ENCODE assay signal across 3 cellular contexts in genomic region chr6:131199568-131200272, GRCh38.
TF ChIP-seq lines count a peak whose summit lies in the region.

No MANE protein-coding gene starts in this region.

TF ChIP-seq in GM23338, 12 proteins besides CTCF, POLR2A, EP300 and RAD21 (continued from another document and continues in another):
- TF ChIP-seq ZNF462 (CRISPR knock-in tag; IDR thresholded peaks at IDR 0.05) (peak; percentile 58; the same call in 1 of the 2 replicates), STAT1 (IDR thresholded peaks at IDR 0.05; ENCODE audit: unreplicated experiment) (no peak), ZNF331 (CRISPR knock-in tag; IDR thresholded peaks at IDR 0.05; ENCODE audit: low read depth) (no peak), NANOG (IDR thresholded peaks at IDR 0.05; ENCODE audit: borderline replicate concordance) (no peak), EZH2 (IDR thresholded peaks at IDR 0.05; ENCODE audit: low read depth, unreplicated experiment) (no peak), CREB1 (CRISPR knock-in tag; IDR thresholded peaks at IDR 0.05; ENCODE audit: low read depth) (no peak), ZNF114 (CRISPR knock-in tag; IDR thresholded peaks at IDR 0.05) (peak; percentile 12; the same call in 1 of the 2 replicates), POLR2AphosphoS5 (IDR thresholded peaks at IDR 0.05; ENCODE audit: low read depth) (no peak)

TF ChIP-seq in K562, 482 proteins besides CTCF, POLR2A, EP300 and RAD21 (continued from another document):
- TF ChIP-seq ZBTB12 (CRISPR knock-in tag; IDR thresholded peaks at IDR 0.05) (no peak), PYGO2 (tag; IDR thresholded peaks at IDR 0.05) (no peak), FOXA1 (IDR thresholded peaks at IDR 0.05; ENCODE audit: borderline replicate concordance) (no peak), NR4A1 (CRISPR knock-in tag; IDR thresholded peaks at IDR 0.05) (no peak), NR4A1 (tag; IDR thresholded peaks at IDR 0.05) (no peak), MXI1 (IDR thresholded peaks at IDR 0.05; ENCODE audit: low read depth, low read length) (no peak), SOX6 (IDR thresholded peaks at IDR 0.05) (no peak), NRF1 (conservative IDR thresholded peaks at IDR 0.05 in 1 of 2, IDR thresholded peaks at IDR 0.05 in 1 of 2) (no peak), NR3C1 (CRISPR knock-in tag; IDR thresholded peaks at IDR 0.05) (no peak), RB1 (IDR thresholded peaks at IDR 0.05; ENCODE audit: low read depth) (no peak), E2F4 (CRISPR knock-in tag; IDR thresholded peaks at IDR 0.05; ENCODE audit: low read depth) (no peak), MYC (IDR thresholded peaks at IDR 0.05; ENCODE audit: low read depth, low read length) (no peak), MYC (CRISPR knock-in tag; IDR thresholded peaks at IDR 0.05; ENCODE audit: borderline replicate concordance, low read depth) (no peak), HNRNPUL1 (IDR thresholded peaks at IDR 0.05; ENCODE audit: low read length) (no peak), ZNF165 (CRISPR knock-in tag; IDR thresholded peaks at IDR 0.05; ENCODE audit: borderline replicate concordance) (no peak)

TF ChIP-seq in HepG2, 621 proteins besides CTCF, POLR2A, EP300 and RAD21 (continued from another document):
- TF ChIP-seq FOXC1 (CRISPR knock-in tag; IDR thresholded peaks at IDR 0.05; ENCODE audit: borderline replicate concordance) (peak; percentile 42; the same call in 1 of the 2 replicates), TGIF2 (CRISPR knock-in tag; IDR thresholded peaks at IDR 0.05) (0 out of 2 replicates have a peak, but pooled peaks have one; percentile 56), MED8 (CRISPR knock-in tag; IDR thresholded peaks at IDR 0.05; ENCODE audit: insufficient replicate concordance) (no peak), KMT2A (CRISPR knock-in tag; IDR thresholded peaks at IDR 0.05) (0 out of 2 replicates have a peak, but pooled peaks have one; percentile 38), DNMT1 (CRISPR knock-in tag; IDR thresholded peaks at IDR 0.05) (no peak), HNF1B (CRISPR knock-in tag; IDR thresholded peaks at IDR 0.05) (peak; percentile 66; the same call in 1 of the 2 replicates), SALL1 (CRISPR knock-in tag; IDR thresholded peaks at IDR 0.05) (peak; percentile 33; the same call in 1 of the 2 replicates), CBX1 (IDR thresholded peaks at IDR 0.05; ENCODE audit: low read depth) (no peak), ZNF501 (CRISPR knock-in tag; IDR thresholded peaks at IDR 0.05) (0 out of 2 replicates have a peak, but pooled peaks have one; percentile 25), STAG1 (CRISPR knock-in tag; IDR thresholded peaks at IDR 0.05) (peak; percentile 89), MED13 (CRISPR knock-in tag; IDR thresholded peaks at IDR 0.05) (no peak), XRCC5 (optimal IDR thresholded peaks at IDR 0.05; ENCODE audit: low read length) (peak; percentile 42), ZNF441 (CRISPR knock-in tag; IDR thresholded peaks at IDR 0.05; ENCODE audit: borderline replicate concordance) (no peak), NFYC (CRISPR knock-in tag; IDR thresholded peaks at IDR 0.05) (no peak), TCF7L2 (IDR thresholded peaks at IDR 0.05; ENCODE audit: low read depth, low read length) (no peak), CEBPG (CRISPR knock-in tag; IDR thresholded peaks at IDR 0.05) (peak; percentile 65), ZNF207 (IDR thresholded peaks at IDR 0.05; ENCODE audit: borderline replicate concordance) (no peak), ZMYM4 (CRISPR knock-in tag; IDR thresholded peaks at IDR 0.05) (0 out of 2 replicates have a peak, but pooled peaks have one; percentile 26), CEBPB (IDR thresholded peaks at IDR 0.05; ENCODE audit: borderline replicate concordance, low read depth, low read length) (peak; percentile 55; the same call in 1 of the 2 replicates), SMAD1 (CRISPR knock-in tag; IDR thresholded peaks at IDR 0.05; ENCODE audit: borderline replicate concordance, low read depth) (peak; percentile 57; the same call in 1 of the 2 replicates), HMGXB4 (CRISPR knock-in tag; IDR thresholded peaks at IDR 0.05; ENCODE audit: borderline replicate concordance in 1 of 2, low read depth in 1 of 2) (no peak), ATF7-NPFF (CRISPR knock-in tag; IDR thresholded peaks at IDR 0.05; ENCODE audit: low read depth) (0 out of 2 replicates have a peak, but pooled peaks have one; percentile 31), SMC3 (IDR thresholded peaks at IDR 0.05; ENCODE audit: low read length) (peak; percentile 85), TEAD3 (CRISPR knock-in tag; optimal IDR thresholded peaks at IDR 0.05; ENCODE audit: borderline replicate concordance) (peak; percentile 31)
TF ChIP-seq in HepG2: peak in this region for 16.
